Comparison of ENCODE assay signal across 3 cellular contexts in genomic region chr13:112083971-112084370, GRCh38.
TF ChIP-seq lines count a peak whose summit lies in the region.

No MANE protein-coding gene starts in this region.

TF ChIP-seq in HepG2, 621 proteins besides CTCF, POLR2A, EP300 and RAD21:
- TF ChIP-seq ZNF672 (CRISPR knock-in tag; IDR thresholded peaks at IDR 0.05) (no peak), KAT8 (CRISPR knock-in tag; IDR thresholded peaks at IDR 0.05) (no peak), DMAP1 (CRISPR knock-in tag; IDR thresholded peaks at IDR 0.05) (no peak), ZFP1 (CRISPR knock-in tag; IDR thresholded peaks at IDR 0.05) (peak; percentile 77; the same call in 1 of the 2 replicates), MTF1 (CRISPR knock-in tag; IDR thresholded peaks at IDR 0.05) (no peak)
TF ChIP-seq in HepG2: peak in this region for 1.

TF ChIP-seq in HEK293, 187 proteins besides CTCF, POLR2A, EP300 and RAD21:
- TF ChIP-seq SETDB1 (IDR thresholded peaks at IDR 0.05; ENCODE audit: insufficient read length, low read length) (peak; percentile 64), ZNF501 (tag by site-specific recombination; IDR thresholded peaks at IDR 0.05) (no peak), REPIN1 (tag by site-specific recombination; IDR thresholded peaks at IDR 0.05; ENCODE audit: low read depth) (no peak)
TF ChIP-seq in HEK293: peak in this region for 1.

TF ChIP-seq in K562, 482 proteins besides CTCF, POLR2A, EP300 and RAD21:
- TF ChIP-seq ZFP1 (CRISPR knock-in tag; IDR thresholded peaks at IDR 0.05) = 0 out of 2 replicates have a peak, but pooled peaks have one; percentile 29
- TF ChIP-seq ZNF655 (CRISPR knock-in tag; IDR thresholded peaks at IDR 0.05) = no peak
